ENCODE assay signal across 16 cellular contexts in genomic region chr1:231214918-231215675, GRCh38. TPM values are rescaled to one million over a fixed set of nuclear protein-coding genes. Genes with fewer than 3 reads are reported as not detected.
A peak's percentile ranks its signal among the peaks of the same experiment; 100 is the strongest.
DNase-seq lines count a peak whose midpoint lies in the region; ATAC-seq, FAIRE-seq and TF ChIP-seq lines count a peak whose summit lies in the region.
"Had no signal": no experiment of that assay in that cellular context is flagged by ENCODE, and none has a peak within 500 bp of the region (broad histone marks: within the 10 kb centered on the region; RNA-seq: fewer than 3 reads in every experiment).

No MANE protein-coding gene starts in this region.

- H2AFZ ChIP-seq in OCI-LY1 (ENCODE audit: low read length): no peak overlapping the region
- H2AFZ ChIP-seq: hepatocyte had no signal

- peak; percentile 38 for ATAC-seq in HG02642 (IDR thresholded peaks at IDR 0.05; ENCODE audit: poor library complexity, unreplicated experiment)
- ATAC-seq in GM21786 (IDR thresholded peaks at IDR 0.05; ENCODE audit: unreplicated experiment): no peak
- ATAC-seq: sciatic nerve had no signal

- peak overlapping the region; percentile 7; the same call in 1 of the 2 replicates for H3K9ac ChIP-seq in OCI-LY1 (ENCODE audit: low read length)

- H3K27ac ChIP-seq in OCI-LY1 (ENCODE audit: low read depth, low read length, poor library complexity, severe bottlenecking) (no peak overlapping the region), esophagus squamous epithelium (no peak overlapping the region)
- H3K27ac ChIP-seq: brain microvascular endothelial cell, hepatocyte, left ventricle myocardium inferior, tibial nerve had no signal

- no peaks in the 10 kb centered on the region for H4K20me1 ChIP-seq in OCI-LY1 (ENCODE audit: insufficient read depth, low read length)

- DNase-seq in GM18507 (ENCODE audit: extremely low spot score, insufficient read length, low read depth) (no peak), esophagus squamous epithelium (lab: John Stamatoyannopoulos, UW) (no peak), D341Med (ENCODE audit: low spot score) (no peak)
- DNase-seq in stimulated activated CD8-positive, alpha-beta memory T cell treated with anti-CD3 and anti-CD28 coated beads, Interleukin-4, amount 100 ng/mL, for 48 hours: peak; percentile 28
- DNase-seq: activated CD4-positive, alpha-beta T cell treated with anti-CD3 and anti-CD28 coated beads, Interleukin-2, amount 10 ng/mL, durations not matched to agents 7 days and 5 days; activated gamma-delta T cell; brain microvascular endothelial cell; left ventricle myocardium inferior; NCI-H1092 treated with DMSO at 0.1 percent for 48 hours had no signal

- H3K79me2 ChIP-seq in OCI-LY1 (ENCODE audit: insufficient read depth, low read length): no peaks in the 10 kb centered on the region
- H3K79me2 ChIP-seq: hepatocyte had no signal

- 64 to 80% methylated on average over 8 of the region's 17 CpGs for WGBS in esophagus squamous epithelium, 2 donors

- peak; percentile 62 for FAIRE-seq in GM18507 (lab: Jason Lieb, UNC)
- FAIRE-seq: endometrium had no signal

- TF ChIP-seq POLR2A in esophagus squamous epithelium (IDR thresholded peaks at IDR 0.05): no peak

- no peaks in the 10 kb centered on the region for H3K27me3 ChIP-seq in OCI-LY1 (ENCODE audit: insufficient read depth, low read length)
- H3K27me3 ChIP-seq in esophagus squamous epithelium: peaks cover 0 to 29% (median 0%) of the 10 kb centered on the region in 4 donors
- H3K27me3 ChIP-seq: hepatocyte, tibial nerve had no signal

- intact Hi-C loops in esophagus squamous epithelium (cut with DNase I): loop anchor here (10.0 kb wide), 1 partner anchor 300 kb away; no protein-coding TSS in a partner anchor

- peak overlapping the region; percentile 64 for H3K4me2 ChIP-seq in OCI-LY1 (ENCODE audit: low read length)
- H3K4me2 ChIP-seq: hepatocyte had no signal

- H3F3A ChIP-seq in OCI-LY1 (ENCODE audit: insufficient read depth, low read length): no peaks in the 10 kb centered on the region

- no peaks in the 10 kb centered on the region for H3K9me2 ChIP-seq in OCI-LY1 (ENCODE audit: low read depth, low read length)

- H3K9me3 ChIP-seq in OCI-LY1 (ENCODE audit: low read length) (no peaks in the 10 kb centered on the region), esophagus squamous epithelium (no peaks in the 10 kb centered on the region)
- H3K9me3 ChIP-seq: left ventricle myocardium inferior, tibial nerve had no signal

- TF ChIP-seq CTCF in OCI-LY1 (IDR thresholded peaks at IDR 0.05; ENCODE audit: low read length): no peak
- TF ChIP-seq CTCF in esophagus squamous epithelium (IDR thresholded peaks at IDR 0.05): no peak

- peaks cover 29% of the 10 kb centered on the region for H3K4me1 ChIP-seq in OCI-LY1 (ENCODE audit: insufficient read depth, low read length, severe bottlenecking)
- peaks cover 5 to 20% (median 8%) of the 10 kb centered on the region in 3 donors for H3K4me1 ChIP-seq in esophagus squamous epithelium

- peak overlapping the region; percentile 45 for H3K4me3 ChIP-seq in OCI-LY1 (ENCODE audit: low read depth, low read length, poor library complexity, severe bottlenecking)
- H3K4me3 ChIP-seq in esophagus squamous epithelium: no peak overlapping the region
- H3K4me3 ChIP-seq: hepatocyte, left ventricle myocardium inferior, tibial nerve had no signal

- H3K36me3 ChIP-seq in OCI-LY1 (ENCODE audit: insufficient read depth, low read length) (no peaks in the 10 kb centered on the region), esophagus squamous epithelium (no peaks in the 10 kb centered on the region)
- H3K36me3 ChIP-seq: brain microvascular endothelial cell, left ventricle myocardium inferior, tibial nerve had no signal

RNA-seq across cellular contexts. Expression of gene GNPAT, which starts 25.9 kb away (rescaled TPM):
- total RNA-seq in esophagus squamous epithelium: 10 to 100 TPM; 14.9 to 44.0 (median 25.2) TPM

RNA-seq across cellular contexts. Expression of gene TRIM67, which starts 53.2 kb away (rescaled TPM):
- total RNA-seq in esophagus squamous epithelium: not detected
- total RNA-seq: activated CD4-positive, alpha-beta T cell treated with anti-CD3 and anti-CD28 coated beads, Interleukin-2, amount 10 ng/mL, durations not matched to agents 7 days and 5 days had no signal
